In genomic region chr2:157782057-157782845, GRCh38 we compare ENCODE assay signal across 9 cellular contexts.
DNase-seq lines count a peak whose midpoint lies in the region; ATAC-seq and TF ChIP-seq lines count a peak whose summit lies in the region.
"Had no signal": no experiment of that assay in that cellular context is flagged by ENCODE, and none has a peak within 500 bp of the region (broad histone marks: within the 10 kb centered on the region; RNA-seq: fewer than 3 reads in every experiment).

No MANE protein-coding gene starts in this region.

- BruUV-seq in HCT116 (replicated peaks; lab: Mats Ljungman, UMichigan): no TSS peak

- RAD21 ChIA-PET in HCT116 (lab: Charles Lee; ENCODE audit: low non-redundant PET in 1 of 2, low total read pairs in 2 of 2, uncharacterized antibody in 2 of 2, unreplicated experiment in 2 of 2): no interaction called here

- H3K4me2 ChIP-seq in HCT116 (ENCODE audit: low read length): no peak overlapping the region

- peaks cover 10 to 11% of the 10 kb centered on the region in 2 experiments for H3K4me1 ChIP-seq in HCT116 (ENCODE audit: control insufficient read depth in 1 of 2, insufficient read depth in 2 of 2, low read length in 2 of 2)

- ATAC-seq in HCT116: peak; percentile 67
- no peak for ATAC-seq in GM18861 (IDR thresholded peaks at IDR 0.05; ENCODE audit: unreplicated experiment)
- no peak for ATAC-seq in HG03457 (IDR thresholded peaks at IDR 0.05; ENCODE audit: unreplicated experiment)

- H4K20me1 ChIP-seq in HCT116 (ENCODE audit: insufficient read depth): no peaks in the 10 kb centered on the region

- TF ChIP-seq POLR2A in HCT116 (IDR thresholded peaks at IDR 0.05; ENCODE audit: borderline replicate concordance, extremely low read depth, insufficient read depth, insufficient read length): no peak

- no peak overlapping the region for H2AFZ ChIP-seq in HCT116 (ENCODE audit: low read depth, low read length, poor library complexity, severe bottlenecking)

- POLR2A ChIA-PET in HCT116 (lab: Charles Lee): no interaction called here

- no peak overlapping the region for H3K9ac ChIP-seq in HCT116 (ENCODE audit: low read length)

- no peaks in the 10 kb centered on the region for H3K27me3 ChIP-seq in HCT116 (ENCODE audit: insufficient read depth, low read length)
- no peaks in the 10 kb centered on the region for H3K27me3 ChIP-seq in kidney epithelial cell (ENCODE audit: control insufficient read depth, insufficient read depth, low read length)

- peaks cover 26% of the 10 kb centered on the region for H3K4me1 Mint-ChIP-seq in activated naive CD8-positive, alpha-beta T cell treated with anti-CD3 and anti-CD28 coated beads for 36 hours

- no peaks in the 10 kb centered on the region for H3K36me3 Mint-ChIP-seq in activated naive CD8-positive, alpha-beta T cell treated with anti-CD3 and anti-CD28 coated beads for 36 hours

- no peaks in the 10 kb centered on the region for H3K79me2 ChIP-seq in HCT116 (ENCODE audit: insufficient read depth, low read length)

- TF ChIP-seq RAD21 in HCT116 (IDR thresholded peaks at IDR 0.05; ENCODE audit: low read depth): peak; percentile 28; the same call in 1 of the 2 replicates

- no peaks in the 10 kb centered on the region for H3K9me3 Mint-ChIP-seq in activated naive CD8-positive, alpha-beta T cell treated with anti-CD3 and anti-CD28 coated beads for 36 hours

- peak overlapping the region; percentile 40 for H3K27ac Mint-ChIP-seq in activated naive CD8-positive, alpha-beta T cell treated with anti-CD3 and anti-CD28 coated beads for 36 hours

- no peaks in the 10 kb centered on the region for H3K9me3 ChIP-seq in HCT116 (ENCODE audit: control insufficient read depth in 1 of 2, insufficient read depth in 1 of 2, low read depth in 1 of 2, low read length in 2 of 2)

- H3K4me3 Mint-ChIP-seq in activated naive CD8-positive, alpha-beta T cell treated with anti-CD3 and anti-CD28 coated beads for 36 hours: no peak overlapping the region

- intact Hi-C loops in HCT116 (cut with micrococcal nuclease): no loop called here

- DNase-seq in AG08396 (ENCODE audit: low spot score) (peak; percentile 14), HCT116 (ENCODE audit: low read depth, low spot score) (no peak), kidney epithelial cell (ENCODE audit: low read depth) (no peak), HPDE6-E6E7 (ENCODE audit: extremely low spot score) (no peak), T1000 (lab: John Stamatoyannopoulos, UW) (no peak)
- DNase-seq in activated naive CD8-positive, alpha-beta T cell treated with anti-CD3 and anti-CD28 coated beads for 36 hours: peak; percentile 6
- DNase-seq: NCI-H510A treated with DMSO at 0.1 percent for 48 hours had no signal

- no peak overlapping the region for H3K27ac ChIP-seq in HCT116 (ENCODE audit: low read depth, low read length)

- no peaks in the 10 kb centered on the region for H3K27me3 Mint-ChIP-seq in activated naive CD8-positive, alpha-beta T cell treated with anti-CD3 and anti-CD28 coated beads for 36 hours

- peak in 1 of 3 experiments; percentile 39; a peak in 2 of 6 replicates for TF ChIP-seq CTCF in HCT116 (IDR thresholded peaks at IDR 0.05 in 2 of 3, conservative IDR thresholded peaks at IDR 0.05 in 1 of 3; ENCODE audit: borderline replicate concordance in 1 of 3, insufficient read depth in 1 of 3, low read depth in 2 of 3, low read length in 2 of 3)
- TF ChIP-seq CTCF in kidney epithelial cell (IDR thresholded peaks at IDR 0.05; ENCODE audit: insufficient read depth, low read length, poor library complexity, severe bottlenecking): peak; percentile 43

- no peak overlapping the region for H3K4me3 ChIP-seq in HCT116 (replicated peaks in 1 of 2; ENCODE audit: low read depth in 1 of 2, low read length in 2 of 2)
- no peak overlapping the region for H3K4me3 ChIP-seq in kidney epithelial cell (ENCODE audit: low read depth, low read length)

- H3K36me3 ChIP-seq in HCT116 (ENCODE audit: control insufficient read depth in 1 of 2, insufficient read depth in 2 of 2, low read length in 2 of 2) (no peaks in the 10 kb centered on the region), kidney epithelial cell (ENCODE audit: control insufficient read depth, insufficient read depth, low read length) (no peaks in the 10 kb centered on the region)

- no peaks in the 10 kb centered on the region for H3K9me2 ChIP-seq in HCT116 (ENCODE audit: insufficient read depth)

- CTCF ChIA-PET in HCT116 (lab: Charles Lee): no interaction called here

TF ChIP-seq in HCT116, 20 proteins besides CTCF, POLR2A, EP300 and RAD21:
- no peak for TF ChIP-seq TCF7L2 (IDR thresholded peaks at IDR 0.05; ENCODE audit: borderline replicate concordance, extremely low read depth, insufficient read depth, insufficient read length)
- TF ChIP-seq SIN3A (IDR thresholded peaks at IDR 0.05; ENCODE audit: low read depth): no peak
- no peak for TF ChIP-seq EZH2phosphoT487 (IDR thresholded peaks at IDR 0.05; ENCODE audit: borderline replicate concordance)
- no peak for TF ChIP-seq ELF1 (IDR thresholded peaks at IDR 0.05; ENCODE audit: borderline replicate concordance, low read depth)
- TF ChIP-seq CEBPB (IDR thresholded peaks at IDR 0.05; ENCODE audit: low read depth): no peak
- TF ChIP-seq ZFX (IDR thresholded peaks at IDR 0.05): no peak
- no peak for TF ChIP-seq CBX3 (IDR thresholded peaks at IDR 0.05; ENCODE audit: low read depth)
- TF ChIP-seq MAX (IDR thresholded peaks at IDR 0.05): no peak
- no peak for TF ChIP-seq ZBTB33 (IDR thresholded peaks at IDR 0.05; ENCODE audit: extremely low read depth, insufficient replicate concordance, low read length)
- no peak for TF ChIP-seq ZNF274 (IDR thresholded peaks at IDR 0.05; ENCODE audit: low read depth, low read length)
- no peak for TF ChIP-seq ATF3 (IDR thresholded peaks at IDR 0.05)
- no peak for TF ChIP-seq FOSL1 (IDR thresholded peaks at IDR 0.05; ENCODE audit: low read depth)
- no peak for TF ChIP-seq JUND (IDR thresholded peaks at IDR 0.05)
- TF ChIP-seq YY1 (IDR thresholded peaks at IDR 0.05; ENCODE audit: extremely low read depth, insufficient replicate concordance, low read depth, low read length): no peak
- no peak for TF ChIP-seq EGR1 (IDR thresholded peaks at IDR 0.05; ENCODE audit: low read depth)
- no peak for TF ChIP-seq EZH2 (IDR thresholded peaks at IDR 0.05)
- no peak for TF ChIP-seq POLR2AphosphoS5 (IDR thresholded peaks at IDR 0.05; ENCODE audit: low read depth, low read length)
- no peak for TF ChIP-seq SP1 (IDR thresholded peaks at IDR 0.05; ENCODE audit: low read depth)
- no peak for TF ChIP-seq REST (IDR thresholded peaks at IDR 0.05; ENCODE audit: low read depth)
TF ChIP-seq in HCT116: peak in this region for 0.

Comparison
In these comparisons a context has a peak if more than half of its experiments do, and no peak if none do; other contexts are left out.
1. DNase-seq: peak in AG08396 (single experiment) and activated naive CD8-positive, alpha-beta T cell treated with anti-CD3 and anti-CD28 coated beads for 36 hours (single experiment); none in HCT116 (single experiment), kidney epithelial cell (single experiment), HPDE6-E6E7 (single experiment) and T1000 (single experiment).